Comparison of ENCODE assay signal across 26 cellular contexts in the genomic region with DNA sequence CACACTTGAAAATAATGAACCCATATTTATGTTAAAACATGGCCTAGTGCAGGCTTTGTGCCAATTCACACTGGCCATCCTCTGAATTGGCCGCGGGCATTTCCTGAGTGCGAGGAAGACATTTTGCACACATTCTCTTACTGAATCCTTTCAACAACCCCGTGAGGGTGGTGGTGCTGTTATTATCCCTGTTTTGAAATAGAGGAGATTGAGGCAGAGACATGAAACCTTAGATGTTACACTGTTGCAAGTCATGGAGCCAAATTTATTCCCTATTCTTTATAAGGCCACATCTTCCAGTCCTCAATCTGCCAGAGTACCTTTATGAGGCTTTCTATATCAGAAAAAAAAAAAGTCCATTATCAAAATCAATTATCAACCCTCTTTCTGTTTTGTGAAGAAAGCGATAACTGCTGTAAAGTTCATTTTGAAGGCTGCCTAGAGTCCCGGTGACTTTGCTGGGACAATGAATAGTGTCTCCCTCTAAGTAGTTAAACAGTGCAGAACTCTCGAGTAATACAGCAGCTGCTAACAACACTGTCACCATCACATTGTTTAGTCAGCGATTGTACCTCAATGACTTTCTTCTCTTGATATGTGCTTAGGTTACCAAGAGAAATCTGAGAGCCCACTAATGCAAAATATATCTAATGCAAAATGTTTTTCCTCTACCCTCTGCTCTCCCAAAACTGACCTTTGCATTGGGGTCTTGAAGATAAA.
"Had no signal": no experiment of that assay in that cellular context is flagged by ENCODE, and none has a peak within 500 bp of the region (broad histone marks: within the 10 kb centered on the region; RNA-seq: fewer than 3 reads in every experiment).

No MANE protein-coding gene starts in this region.

- DNase-seq: activated CD4-positive, alpha-beta T cell treated with anti-CD3 and anti-CD28 coated beads for 4 hours; activated CD4-positive, alpha-beta T cell treated with anti-CD3 and anti-CD28 coated beads, Interleukin-2, amount 50 U/mL, for 4 hours; activated naive CD4-positive, alpha-beta T cell; activated T-cell treated with anti-CD3 and anti-CD28 coated beads for 4 hours; activated T-cell treated with anti-CD3 and anti-CD28 coated beads, Interleukin-2, amount 50 U/mL, for 72 hours; anterior cingulate cortex; effector CD8-positive, alpha-beta T cell; esophagus squamous epithelium; left lung; mesendoderm; retina; small intestine; stimulated activated CD4-positive, alpha-beta T cell treated with anti-CD3 and anti-CD28 coated beads, Interleukin-4, amount 100 ng/mL, for 24 hours; stimulated activated naive CD8-positive, alpha-beta T cell treated with anti-CD3 and anti-CD28 coated beads, Interleukin-15, amount 100 ng/mL, for 72 hours; substantia nigra; T-helper 9 cell; uterus had no signal

- ATAC-seq: activated naive CD4-positive, alpha-beta T cell treated with anti-CD3 and anti-CD28 coated beads, Interleukin-2, amount 50 U/mL, for 72 hours; activated T-cell treated with anti-CD3 and anti-CD28 coated beads, Interleukin-2, amount 50 U/mL, for 72 hours; left lung; natural killer cell treated with Interleukin-12 subunit alpha and Interleukin-12 subunit beta and Interleukin-15 and Interleukin-18, amount 100 ng/mL, for 72 hours; sciatic nerve; stimulated activated effector memory CD8-positive, alpha-beta T cell treated with anti-CD3 and anti-CD28 coated beads, Interleukin-12 subunit alpha, Interleukin-12 subunit beta, amount 100 ng/mL, for 72 hours; stimulated activated naive CD8-positive, alpha-beta T cell treated with anti-CD3 and anti-CD28 coated beads, Interleukin-15, amount 100 ng/mL, for 72 hours had no signal

- FAIRE-seq: bronchial epithelial cell, colon, endometrium, frontal cortex, small intestine, TTC549 had no signal
